19 cellular contexts compared by ENCODE assay signal in the genomic region with DNA sequence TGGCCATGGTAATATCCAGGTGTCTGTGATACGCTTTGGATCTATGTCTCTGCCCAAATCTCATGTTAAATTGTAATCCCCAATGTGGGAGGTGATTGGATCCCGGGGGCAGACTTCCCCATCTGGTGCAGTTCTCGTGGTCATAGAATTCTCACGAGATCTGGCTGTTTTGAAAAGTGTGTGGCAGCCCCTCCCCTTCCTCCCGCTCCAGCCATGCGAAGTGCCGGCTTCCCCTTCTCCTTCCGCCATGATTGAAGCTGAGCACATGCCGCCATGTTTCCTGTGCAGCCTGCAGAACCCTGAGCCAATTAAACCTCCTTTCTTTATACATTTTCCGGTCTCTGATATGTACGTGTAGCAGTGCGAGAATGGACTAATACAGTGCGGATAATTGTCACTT. TPM values are rescaled to one million over a fixed set of nuclear protein-coding genes. Genes with fewer than 3 reads are reported as not detected.
DNase-seq lines count a peak whose midpoint lies in the region; ATAC-seq, FAIRE-seq and TF ChIP-seq lines count a peak whose summit lies in the region.
"Had no signal": no experiment of that assay in that cellular context is flagged by ENCODE, and none has a peak within 500 bp of the region (broad histone marks: within the 10 kb centered on the region; RNA-seq: fewer than 3 reads in every experiment).

No MANE protein-coding gene starts in this region.

- H3K4me3 ChIP-seq in BE2C (ENCODE audit: low read depth, low read length) (no peak overlapping the region), BLaER1 (no peak overlapping the region; the same call in 1 of the 2 replicates), NB4 (ENCODE audit: low read depth, low read length) (no peak overlapping the region), kidney (ENCODE audit: low read length in 2 of 2) (no peak overlapping the region)
- H3K4me3 ChIP-seq: GM23248 had no signal

- peak overlapping the region; percentile 64 for H3K4me2 ChIP-seq in BLaER1

- no peaks in the 10 kb centered on the region for H3K4me1 ChIP-seq in BE2C
- peaks cover 17% of the 10 kb centered on the region for H3K4me1 ChIP-seq in BLaER1
- H3K4me1 ChIP-seq in kidney (ENCODE audit: control insufficient read depth in 1 of 2, insufficient read depth in 1 of 2, low read depth in 1 of 2, low read length in 2 of 2) = no peaks in the 10 kb centered on the region

- DNase-seq in BE2C (peak; percentile 21), NB4 (ENCODE audit: low read depth) (peak; percentile 37), kidney (peak; percentile 39), GM19238 (ENCODE audit: insufficient read length, low spot score) (no peak)
- DNase-seq in stimulated activated CD4-positive, alpha-beta T cell treated with anti-CD3 and anti-CD28 coated beads, Interleukin-4, amount 100 ng/mL, for 1 hour = no peak
- DNase-seq: ACHN, DMS79 treated with DMSO at 0.1 percent for 48 hours, GM23248, Karpas-422, NCI-H1092 treated with DMSO at 0.1 percent for 48 hours, NCI-H2081, NCI-H446 treated with DMSO at 0.1 percent for 48 hours, NCI-H69 had no signal

- no peak for TF ChIP-seq POLR2A in NB4 (IDR thresholded peaks at IDR 0.05; ENCODE audit: extremely low read depth, insufficient read length)

- no peaks in the 10 kb centered on the region for H3K36me3 ChIP-seq in BE2C
- H3K36me3 ChIP-seq in BLaER1 = peaks cover 58% of the 10 kb centered on the region
- H3K36me3 ChIP-seq in kidney (ENCODE audit: control insufficient read depth in 1 of 2, insufficient read depth in 2 of 2, low read length in 2 of 2) = no peaks in the 10 kb centered on the region

- H3K9me3 ChIP-seq in BE2C (no peaks in the 10 kb centered on the region), BLaER1 (peaks cover 56% of the 10 kb centered on the region), kidney (ENCODE audit: control insufficient read depth in 1 of 2, low read length in 2 of 2) (peaks cover 0 to 5% of the 10 kb centered on the region in 2 donors)

- H3K27me3 ChIP-seq in BE2C (no peaks in the 10 kb centered on the region), BLaER1 (no peaks in the 10 kb centered on the region)

- intact Hi-C loops in kidney (cut with DNase I) = no loop called here

- H3K9ac ChIP-seq in BLaER1 (no peak overlapping the region), kidney (ENCODE audit: low read length in 2 of 2) (no peak overlapping the region)
- H3K9ac ChIP-seq: GM23248 had no signal

- H3K27ac ChIP-seq in BLaER1 (peak overlapping the region; percentile 79), kidney (ENCODE audit: low read depth in 2 of 2, low read length in 2 of 2) (no peak overlapping the region)
- H3K27ac ChIP-seq: GM23248 had no signal

- no peak for ATAC-seq in HG02763 (IDR thresholded peaks at IDR 0.05; ENCODE audit: unreplicated experiment)
- ATAC-seq: HCT116, Right ventricle myocardium inferior had no signal

- no peaks in the 10 kb centered on the region for H4K20me1 ChIP-seq in BLaER1

- FAIRE-seq in kidney (lab: Jason Lieb, UNC) = no peak
- FAIRE-seq: G401.6, RCC 7860 had no signal

- TF ChIP-seq CTCF in BE2C (IDR thresholded peaks at IDR 0.05; ENCODE audit: low read depth, low read length) = no peak
- no peak for TF ChIP-seq CTCF in NB4 (IDR thresholded peaks at IDR 0.05; ENCODE audit: low read depth, low read length)
- no peak for TF ChIP-seq CTCF in kidney (IDR thresholded peaks at IDR 0.05; ENCODE audit: borderline replicate concordance, extremely low read depth, insufficient read depth)

RNA-seq across cellular contexts. Expression of gene GPC1, which starts 42.5 kb away (rescaled TPM):
- polyA plus RNA-seq in BE2C (2012; ENCODE audit: insufficient read depth, insufficient read length, low read depth) = 46.0 TPM
- 124 TPM for total RNA-seq in kidney
- polyA plus RNA-seq in kidney (ENCODE audit: insufficient read depth, low read depth, low replicate concordance) = 18.4 TPM

Comparison
In these comparisons a context has a peak if more than half of its experiments do, and no peak if none do; other contexts are left out.
1. DNase-seq: peak in BE2C (single experiment), NB4 (single experiment) and kidney (single experiment); none in GM19238 (single experiment) and stimulated activated CD4-positive, alpha-beta T cell treated with anti-CD3 and anti-CD28 coated beads, Interleukin-4, amount 100 ng/mL, for 1 hour (single experiment).